Comparison of ENCODE assay signal across 16 cellular contexts in the genomic region with DNA sequence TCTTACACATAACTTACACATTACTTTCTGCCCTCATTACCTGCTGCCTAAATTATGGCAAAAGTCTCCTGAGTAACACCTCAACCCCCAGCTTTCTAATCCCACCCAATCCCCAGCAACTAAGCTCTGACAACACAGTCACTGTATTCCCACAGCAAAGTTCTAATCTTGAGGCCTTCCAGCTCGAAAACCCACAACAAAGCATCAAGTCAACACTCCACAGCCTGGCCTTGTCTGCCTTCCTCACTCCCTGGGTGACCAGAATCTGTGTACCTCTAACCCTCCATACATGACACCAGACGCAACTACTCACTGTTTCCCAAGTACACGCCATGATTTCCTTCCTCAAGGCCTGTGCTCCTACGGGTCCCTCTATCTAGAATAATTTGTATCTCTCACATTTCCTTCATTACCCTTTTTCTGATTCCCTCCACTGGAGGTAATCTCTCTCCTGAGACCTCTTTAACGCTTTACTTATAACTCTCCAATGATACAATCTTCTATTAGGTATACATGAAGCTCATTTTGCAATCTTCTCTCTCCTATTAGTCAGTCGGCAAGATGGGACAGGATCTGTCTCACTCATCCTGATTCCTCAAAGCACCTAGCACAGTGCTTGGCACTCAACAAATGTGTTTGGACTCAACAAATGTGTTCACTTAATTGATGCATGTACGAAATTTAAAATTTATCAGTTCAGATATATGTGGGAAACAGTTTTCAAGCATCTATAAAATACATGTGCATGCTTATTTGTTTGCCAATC.
DNase-seq lines count a peak whose midpoint lies in the region; ATAC-seq and TF ChIP-seq lines count a peak whose summit lies in the region.
"Had no signal": no experiment of that assay in that cellular context is flagged by ENCODE, and none has a peak within 500 bp of the region (broad histone marks: within the 10 kb centered on the region; RNA-seq: fewer than 3 reads in every experiment).

No MANE protein-coding gene starts in this region.

- no peak overlapping the region for H3K27ac ChIP-seq in foreskin keratinocyte
- H3K27ac ChIP-seq: cardiac muscle cell, PC-9 had no signal

- no peaks in the 10 kb centered on the region for H3K27me3 Mint-ChIP-seq in stimulated activated naive CD8-positive, alpha-beta T cell treated with anti-CD3 and anti-CD28 coated beads, Interleukin-15, Interleukin-2, amounts not matched to agents 100 ng/mL and 50 ng/mL, for 24 hours
- H3K27me3 Mint-ChIP-seq in activated CD4-positive, alpha-beta memory T cell treated with anti-CD3 and anti-CD28 coated beads, Interleukin-2, amount 10 ng/mL, durations not matched to agents 7 days and 5 days: no peaks in the 10 kb centered on the region

- H3K4me1 Mint-ChIP-seq in stimulated activated naive CD8-positive, alpha-beta T cell treated with anti-CD3 and anti-CD28 coated beads, Interleukin-15, Interleukin-2, amounts not matched to agents 100 ng/mL and 50 ng/mL, for 24 hours (ENCODE audit: low read depth): peaks cover 68% of the 10 kb centered on the region
- H3K4me1 Mint-ChIP-seq in activated CD4-positive, alpha-beta memory T cell treated with anti-CD3 and anti-CD28 coated beads, Interleukin-2, amount 10 ng/mL, durations not matched to agents 7 days and 5 days: peaks cover 52% of the 10 kb centered on the region

- peak overlapping the region; percentile 28 for H3K27ac Mint-ChIP-seq in stimulated activated naive CD8-positive, alpha-beta T cell treated with anti-CD3 and anti-CD28 coated beads, Interleukin-15, Interleukin-2, amounts not matched to agents 100 ng/mL and 50 ng/mL, for 24 hours
- H3K27ac Mint-ChIP-seq in activated CD4-positive, alpha-beta memory T cell treated with anti-CD3 and anti-CD28 coated beads, Interleukin-2, amount 10 ng/mL, durations not matched to agents 7 days and 5 days: peak overlapping the region; percentile 69

- POLR2A ChIA-PET in activated CD4-positive, alpha-beta memory T cell treated with anti-CD3 and anti-CD28 coated beads, Interleukin-2, amount 10 ng/mL, durations not matched to agents 7 days and 5 days (lab: Charles Lee): interaction anchor here (0.9 to 4.4 kb wide), 9 partner anchors 9 to 190 kb away, joined by 3 to 35 read pairs (median 7); no protein-coding TSS in a partner anchor

- H3K4me1 ChIP-seq in foreskin keratinocyte: peaks cover 41% of the 10 kb centered on the region

- peak overlapping the region; percentile 42 for H3K4me3 Mint-ChIP-seq in stimulated activated naive CD8-positive, alpha-beta T cell treated with anti-CD3 and anti-CD28 coated beads, Interleukin-15, Interleukin-2, amounts not matched to agents 100 ng/mL and 50 ng/mL, for 24 hours
- H3K4me3 Mint-ChIP-seq in activated CD4-positive, alpha-beta memory T cell treated with anti-CD3 and anti-CD28 coated beads, Interleukin-2, amount 10 ng/mL, durations not matched to agents 7 days and 5 days: peak overlapping the region; percentile 56

- no peak for TF ChIP-seq CTCF in foreskin keratinocyte (conservative IDR thresholded peaks at IDR 0.05)

- peaks cover 10% of the 10 kb centered on the region for H3K36me3 Mint-ChIP-seq in stimulated activated naive CD8-positive, alpha-beta T cell treated with anti-CD3 and anti-CD28 coated beads, Interleukin-15, Interleukin-2, amounts not matched to agents 100 ng/mL and 50 ng/mL, for 24 hours (ENCODE audit: low read depth)
- peaks cover 53% of the 10 kb centered on the region for H3K36me3 Mint-ChIP-seq in activated CD4-positive, alpha-beta memory T cell treated with anti-CD3 and anti-CD28 coated beads, Interleukin-2, amount 10 ng/mL, durations not matched to agents 7 days and 5 days (ENCODE audit: low read depth)

- no peak for ATAC-seq in stimulated activated naive CD8-positive, alpha-beta T cell treated with anti-CD3 and anti-CD28 coated beads, Interleukin-15, Interleukin-2, amounts not matched to agents 100 U/mL and 50 U/mL, for 24 hours
- ATAC-seq in foreskin keratinocyte (peak; percentile 50), GM21786 (IDR thresholded peaks at IDR 0.05; ENCODE audit: unreplicated experiment) (no peak), HG02588 (IDR thresholded peaks at IDR 0.05; ENCODE audit: unreplicated experiment) (no peak)

- no peaks in the 10 kb centered on the region for H3K9me3 Mint-ChIP-seq in stimulated activated naive CD8-positive, alpha-beta T cell treated with anti-CD3 and anti-CD28 coated beads, Interleukin-15, Interleukin-2, amounts not matched to agents 100 ng/mL and 50 ng/mL, for 24 hours
- H3K9me3 Mint-ChIP-seq in activated CD4-positive, alpha-beta memory T cell treated with anti-CD3 and anti-CD28 coated beads, Interleukin-2, amount 10 ng/mL, durations not matched to agents 7 days and 5 days: no peaks in the 10 kb centered on the region

- CTCF ChIA-PET in activated CD4-positive, alpha-beta memory T cell treated with anti-CD3 and anti-CD28 coated beads, Interleukin-2, amount 10 ng/mL, durations not matched to agents 7 days and 5 days (lab: Charles Lee): interaction anchor here (0.6 to 4.3 kb wide), 8 partner anchors 10 to 310 kb away, joined by 3 to 15 read pairs (median 4); no protein-coding TSS in a partner anchor

- H3K27me3 ChIP-seq in foreskin keratinocyte: no peaks in the 10 kb centered on the region
- H3K27me3 ChIP-seq: cardiac muscle cell had no signal

- no peak for DNase-seq in stimulated activated naive CD8-positive, alpha-beta T cell treated with anti-CD3 and anti-CD28 coated beads, Interleukin-15, Interleukin-2, amounts not matched to agents 100 U/mL and 50 U/mL, for 24 hours
- no peak for DNase-seq in activated CD4-positive, alpha-beta memory T cell treated with anti-CD3 and anti-CD28 coated beads, Interleukin-2, amount 10 ng/mL, durations not matched to agents 7 days and 5 days
- peak in 1 of 2 donors; percentile 77 for DNase-seq in foreskin keratinocyte
- no peak for DNase-seq in T-helper 9 cell
- DNase-seq in UCSD-AML1 (lab: John Stamatoyannopoulos, UW; ENCODE audit: unreplicated experiment): no peak
- DNase-seq: activated gamma-delta T cell treated with Interleukin-2 at 50 U/mL for 16 hours; kidney; NCI-H1694 treated with DMSO at 0.1 percent for 48 hours; NCI-H510A; stimulated activated CD4-positive, alpha-beta T cell treated with anti-CD3 and anti-CD28 coated beads, Interleukin-15, amount 100 ng/mL, for 24 hours; substantia nigra had no signal
